ENCODE assay signal across 2 cellular contexts in genomic region chr10:122829454-122829853, GRCh38.
TF ChIP-seq lines count a peak whose summit lies in the region.

No MANE protein-coding gene starts in this region.

TF ChIP-seq in HCT116, 20 proteins besides CTCF, POLR2A, EP300 and RAD21:
- TF ChIP-seq ZFX (IDR thresholded peaks at IDR 0.05) (no peak), EZH2 (IDR thresholded peaks at IDR 0.05) (0 out of 2 replicates have a peak, but pooled peaks have one; percentile 80), ZNF274 (IDR thresholded peaks at IDR 0.05; ENCODE audit: low read depth, low read length) (no peak)

TF ChIP-seq in H1, 55 proteins besides CTCF, POLR2A, EP300 and RAD21:
- TF ChIP-seq USF2 (IDR thresholded peaks at IDR 0.05; ENCODE audit: low read length) (no peak), TBP (IDR thresholded peaks at IDR 0.05; ENCODE audit: low read depth, low read length) (no peak), NANOG (IDR thresholded peaks at IDR 0.05; ENCODE audit: insufficient read depth, low read depth, low read length, poor library complexity, severe bottlenecking) (no peak), PHF8 (conservative IDR thresholded peaks at IDR 0.05; ENCODE audit: low read depth, low read length) (no peak), RNF2 (IDR thresholded peaks at IDR 0.05; ENCODE audit: borderline replicate concordance, low read depth, low read length, missing control alignments, poor library complexity, severe bottlenecking) (no peak), RFX5 (IDR thresholded peaks at IDR 0.05; ENCODE audit: borderline replicate concordance, low read depth, low read length) (no peak), TCF12 (IDR thresholded peaks at IDR 0.05; ENCODE audit: low read depth, low read length) (no peak), JUND (IDR thresholded peaks at IDR 0.05; ENCODE audit: low read length) (no peak), JUN (IDR thresholded peaks at IDR 0.05; ENCODE audit: low read depth, low read length) (no peak), CTBP2 (IDR thresholded peaks at IDR 0.05; ENCODE audit: borderline replicate concordance, insufficient read depth, insufficient read length, low read length) (no peak), TAF7 (optimal IDR thresholded peaks at IDR 0.05; ENCODE audit: borderline replicate concordance, low read depth, low read length) (no peak), NRF1 (IDR thresholded peaks at IDR 0.05; ENCODE audit: low read depth, low read length) (no peak), CHD7 (IDR thresholded peaks at IDR 0.05; ENCODE audit: insufficient replicate concordance, low read length) (no peak), ATF3 (IDR thresholded peaks at IDR 0.05; ENCODE audit: insufficient read depth, low read depth, low read length) (no peak), ATF2 (IDR thresholded peaks at IDR 0.05; ENCODE audit: low read length) (no peak)
